In genomic region chr18:75546964-75547363, GRCh38 we compare ENCODE assay signal across 25 cellular contexts.
DNase-seq lines count a peak whose midpoint lies in the region; ATAC-seq and TF ChIP-seq lines count a peak whose summit lies in the region.
"Had no signal": no experiment of that assay in that cellular context is flagged by ENCODE, and none has a peak within 500 bp of the region (broad histone marks: within the 10 kb centered on the region; RNA-seq: fewer than 3 reads in every experiment).

No MANE protein-coding gene starts in this region.

- TF ChIP-seq RAD21 in HCT116 (IDR thresholded peaks at IDR 0.05; ENCODE audit: low read depth) = no peak

- POLR2A ChIA-PET in HCT116 (lab: Charles Lee) = no interaction called here
- POLR2A ChIA-PET in OCI-LY7 (lab: Charles Lee) = no interaction called here

- no peaks in the 10 kb centered on the region for H3K4me1 Mint-ChIP-seq in stimulated activated naive B cell treated with anti-CD40 and anti-IgM and Interleukin-4, amounts not matched to agents 10 μg/mL and 1 μg/mL and 100 μg/mL, for 72 hours
- H3K4me1 Mint-ChIP-seq: B cell had no signal

- 84% methylated on average over 7 of the region's 7 CpGs for WGBS in lung, 2 donors

- H3K4me2 ChIP-seq in HCT116 (ENCODE audit: low read length) = no peak overlapping the region
- no peak overlapping the region for H3K4me2 ChIP-seq in OCI-LY7 (ENCODE audit: low read length)
- H3K4me2 ChIP-seq: PC-9 had no signal

- H3K9me2 ChIP-seq in HCT116 (ENCODE audit: insufficient read depth) (no peaks in the 10 kb centered on the region), OCI-LY7 (ENCODE audit: insufficient read depth, low read length) (no peaks in the 10 kb centered on the region)

- BruUV-seq in HCT116 (replicated peaks; lab: Mats Ljungman, UMichigan) (no TSS peak), OCI-LY7 (replicated peaks; lab: Mats Ljungman, UMichigan) (no TSS peak)

- H3K36me3 ChIP-seq in HCT116 (ENCODE audit: control insufficient read depth in 1 of 2, insufficient read depth in 2 of 2, low read length in 2 of 2) = no peaks in the 10 kb centered on the region
- no peaks in the 10 kb centered on the region for H3K36me3 ChIP-seq in OCI-LY7 (ENCODE audit: insufficient read depth, low read length)
- no peaks in the 10 kb centered on the region for H3K36me3 ChIP-seq in lung (ENCODE audit: control insufficient read depth in 2 of 2, insufficient read depth in 2 of 2, low read length in 2 of 2)
- H3K36me3 ChIP-seq: cardiac muscle cell, stomach, tibial nerve had no signal

- no peak overlapping the region for H3K27ac ChIP-seq in HCT116 (ENCODE audit: low read depth, low read length)
- H3K27ac ChIP-seq in OCI-LY7 (ENCODE audit: low read depth, low read length, poor library complexity, severe bottlenecking) = no peak overlapping the region
- H3K27ac ChIP-seq in lung (ENCODE audit: low read depth in 1 of 2, low read length in 1 of 2) = no peak overlapping the region
- H3K27ac ChIP-seq: cardiac muscle cell, PC-9, stomach, tibial nerve had no signal

- peaks cover 11 to 12% of the 10 kb centered on the region in 2 donors for H3K27me3 Mint-ChIP-seq in stimulated activated naive B cell treated with anti-CD40 and anti-IgM and Interleukin-4, amounts not matched to agents 10 μg/mL and 1 μg/mL and 100 μg/mL, for 72 hours

- TF ChIP-seq CTCF in HCT116 (IDR thresholded peaks at IDR 0.05 in 2 of 3, conservative IDR thresholded peaks at IDR 0.05 in 1 of 3; ENCODE audit: borderline replicate concordance in 1 of 3, insufficient read depth in 1 of 3, low read depth in 2 of 3, low read length in 2 of 3) = peak in 2 of 3 experiments; percentile 42 to 45; a peak in 4 of 6 replicates
- peak; percentile 29; the same call in 1 of the 2 replicates for TF ChIP-seq CTCF in OCI-LY7 (conservative IDR thresholded peaks at IDR 0.05; ENCODE audit: low read length)
- no peak for TF ChIP-seq CTCF in lung (IDR thresholded peaks at IDR 0.05; ENCODE audit: control extremely low read depth, extremely low read depth)

- H3K9me3 ChIP-seq in HCT116 (ENCODE audit: control insufficient read depth in 1 of 2, insufficient read depth in 1 of 2, low read depth in 1 of 2, low read length in 2 of 2) = no peaks in the 10 kb centered on the region
- H3K9me3 ChIP-seq in OCI-LY7 (ENCODE audit: low read length) = no peaks in the 10 kb centered on the region
- H3K9me3 ChIP-seq in lung (ENCODE audit: control insufficient read depth in 2 of 2, insufficient read depth in 1 of 2, low read length in 1 of 2) = no peaks in the 10 kb centered on the region
- H3K9me3 ChIP-seq: Caco-2, stomach, tibial nerve had no signal

- H3K36me3 Mint-ChIP-seq in stimulated activated naive B cell treated with anti-CD40 and anti-IgM and Interleukin-4, amounts not matched to agents 10 μg/mL and 1 μg/mL and 100 μg/mL, for 72 hours = no peaks in the 10 kb centered on the region

- CTCF ChIA-PET in HCT116 (lab: Charles Lee) = no interaction called here
- CTCF ChIA-PET in OCI-LY7 (lab: Charles Lee; ENCODE audit: unreplicated experiment) = no interaction called here

- H3K27me3 ChIP-seq in HCT116 (ENCODE audit: insufficient read depth, low read length) (no peaks in the 10 kb centered on the region), lung (ENCODE audit: control insufficient read depth, insufficient read depth) (no peaks in the 10 kb centered on the region)
- H3K27me3 ChIP-seq: cardiac muscle cell, tibial nerve had no signal

- intact Hi-C loops in HCT116 (cut with micrococcal nuclease) (no loop called here), OCI-LY7 (cut with micrococcal nuclease; ENCODE audit: unreplicated experiment) (no loop called here)

- H4K20me1 ChIP-seq in HCT116 (ENCODE audit: insufficient read depth) (no peaks in the 10 kb centered on the region), OCI-LY7 (ENCODE audit: insufficient read depth, low read length) (no peaks in the 10 kb centered on the region)

- peak; percentile 29 for DNase-seq in DMS53 (lab: John Stamatoyannopoulos, UW)
- no peak for DNase-seq in DMS53 treated with DMSO at 0.1 percent for 48 hours (lab: John Stamatoyannopoulos, UW; ENCODE audit: unreplicated experiment)
- DNase-seq in HCT116 (ENCODE audit: low read depth, low spot score) = no peak
- DNase-seq in OCI-LY7 (ENCODE audit: low spot score) = no peak
- peak; percentile 21 for DNase-seq in lung (ENCODE audit: low spot score)
- DNase-seq in stimulated activated naive B cell treated with anti-CD40 and anti-IgM and Interleukin-4, amounts not matched to agents 10 μg/mL and 1 μg/mL and 100 μg/mL, for 72 hours = no peak
- no peak for DNase-seq in activated CD4-positive, alpha-beta T cell treated with anti-CD3 and anti-CD28 coated beads, Interleukin-2, amount 50 U/mL, for 48 hours
- DNase-seq: activated CD4-positive, alpha-beta T cell treated with anti-CD3 and anti-CD28 coated beads for 4 hours; activated naive CD4-positive, alpha-beta T cell treated with anti-CD3 and anti-CD28 coated beads, Interleukin-2, amount 50 U/mL, for 16 hours; Caco-2; mesenchymal stem cell; MV-4-11; NCI-H187; NCI-H748 treated with DMSO at 0.1 percent for 48 hours; PC-9; SHP77 treated with DMSO at 0.1 percent for 48 hours; stimulated activated CD4-positive, alpha-beta T cell treated with anti-CD3 and anti-CD28 coated beads, Interleukin-12 subunit alpha, Interleukin-12 subunit beta, amount 100 ng/mL, for 4 hours; stimulated activated CD4-positive, alpha-beta T cell treated with anti-CD3 and anti-CD28 coated beads, Interleukin-4, amount 100 ng/mL, for 4 hours; stomach had no signal

- no peak overlapping the region for H3K4me3 Mint-ChIP-seq in stimulated activated naive B cell treated with anti-CD40 and anti-IgM and Interleukin-4, amounts not matched to agents 10 μg/mL and 1 μg/mL and 100 μg/mL, for 72 hours
- H3K4me3 Mint-ChIP-seq: B cell, IgD-negative memory B cell had no signal

- H3K27ac Mint-ChIP-seq in stimulated activated naive B cell treated with anti-CD40 and anti-IgM and Interleukin-4, amounts not matched to agents 10 μg/mL and 1 μg/mL and 100 μg/mL, for 72 hours = no peak overlapping the region
- H3K27ac Mint-ChIP-seq: B cell, IgD-negative memory B cell had no signal

- H3K4me3 ChIP-seq in HCT116 (replicated peaks in 1 of 2; ENCODE audit: low read depth in 1 of 2, low read length in 2 of 2) (no peak overlapping the region), OCI-LY7 (ENCODE audit: low read depth, low read length, poor library complexity, severe bottlenecking) (no peak overlapping the region), lung (no peak overlapping the region)
- H3K4me3 ChIP-seq: cardiac muscle cell, GM12878, PC-9, stomach, tibial nerve had no signal

- RAD21 ChIA-PET in HCT116 (lab: Charles Lee; ENCODE audit: low non-redundant PET in 1 of 2, low total read pairs in 2 of 2, uncharacterized antibody in 2 of 2, unreplicated experiment in 2 of 2) = no interaction called here

- no peak for ATAC-seq in HCT116
- ATAC-seq in lung (ENCODE audit: insufficient read depth, low FRiP score) = no peak
- no peak for ATAC-seq in HG02870 (IDR thresholded peaks at IDR 0.05; ENCODE audit: unreplicated experiment)
- ATAC-seq in stimulated activated naive B cell treated with anti-CD40 and anti-IgM and Interleukin-4, amounts not matched to agents 10 μg/mL and 1 μg/mL and 100 μg/mL, for 72 hours (replicated peaks) = no peak
- ATAC-seq: GM12878 had no signal

- no peaks in the 10 kb centered on the region for H3K79me2 ChIP-seq in HCT116 (ENCODE audit: insufficient read depth, low read length)
- no peaks in the 10 kb centered on the region for H3K79me2 ChIP-seq in OCI-LY7 (ENCODE audit: insufficient read depth, low read depth, low read length)

- no peak overlapping the region for H3K9ac ChIP-seq in HCT116 (ENCODE audit: low read length)

- H3K4me1 ChIP-seq in HCT116 (ENCODE audit: control insufficient read depth in 1 of 2, insufficient read depth in 2 of 2, low read length in 2 of 2) (peaks cover 0 to 46% of the 10 kb centered on the region in 2 experiments; a peak in 3 of 4 replicates), OCI-LY7 (ENCODE audit: insufficient read depth, low read length, poor library complexity, severe bottlenecking) (no peaks in the 10 kb centered on the region), lung (ENCODE audit: control insufficient read depth in 2 of 2, insufficient read depth in 2 of 2, low read length in 2 of 2) (no peaks in the 10 kb centered on the region)
- H3K4me1 ChIP-seq: Caco-2, stomach, tibial nerve had no signal

- H2AFZ ChIP-seq in HCT116 (ENCODE audit: low read depth, low read length, poor library complexity, severe bottlenecking) = no peak overlapping the region
- no peak overlapping the region for H2AFZ ChIP-seq in OCI-LY7 (ENCODE audit: low read length)
- H2AFZ ChIP-seq: PC-9 had no signal

- TF ChIP-seq POLR2A in HCT116 (IDR thresholded peaks at IDR 0.05; ENCODE audit: borderline replicate concordance, extremely low read depth, insufficient read depth, insufficient read length) = no peak

- H3K9me3 Mint-ChIP-seq in stimulated activated naive B cell treated with anti-CD40 and anti-IgM and Interleukin-4, amounts not matched to agents 10 μg/mL and 1 μg/mL and 100 μg/mL, for 72 hours = peaks cover 4 to 7% of the 10 kb centered on the region in 2 donors

TF ChIP-seq in HCT116, 20 proteins besides CTCF, POLR2A, EP300 and RAD21 (continues in another document):
- TF ChIP-seq ZBTB33 (IDR thresholded peaks at IDR 0.05; ENCODE audit: extremely low read depth, insufficient replicate concordance, low read length) (no peak), FOSL1 (IDR thresholded peaks at IDR 0.05; ENCODE audit: low read depth) (no peak), POLR2AphosphoS5 (IDR thresholded peaks at IDR 0.05; ENCODE audit: low read depth, low read length) (no peak), SIN3A (IDR thresholded peaks at IDR 0.05; ENCODE audit: low read depth) (no peak), SP1 (IDR thresholded peaks at IDR 0.05; ENCODE audit: low read depth) (no peak), MAX (IDR thresholded peaks at IDR 0.05) (no peak), CEBPB (IDR thresholded peaks at IDR 0.05; ENCODE audit: low read depth) (no peak)

Comparison
In these comparisons a context has a peak if more than half of its experiments do, and no peak if none do; other contexts are left out.
1. DNase-seq: peak in DMS53 (single experiment) and lung (single experiment); none in DMS53 treated with DMSO at 0.1 percent for 48 hours (single experiment), HCT116 (single experiment), OCI-LY7 (single experiment), stimulated activated naive B cell treated with anti-CD40 and anti-IgM and Interleukin-4, amounts not matched to agents 10 μg/mL and 1 μg/mL and 100 μg/mL, for 72 hours (single experiment) and activated CD4-positive, alpha-beta T cell treated with anti-CD3 and anti-CD28 coated beads, Interleukin-2, amount 50 U/mL, for 48 hours (0 of 2).